Comparison of ENCODE assay signal across 20 cellular contexts in genomic region chr3:28099296-28099695, GRCh38.
DNase-seq lines count a peak whose midpoint lies in the region; ATAC-seq, FAIRE-seq and TF ChIP-seq lines count a peak whose summit lies in the region.
"Had no signal": no experiment of that assay in that cellular context is flagged by ENCODE, and none has a peak within 500 bp of the region (broad histone marks: within the 10 kb centered on the region; RNA-seq: fewer than 3 reads in every experiment).

No MANE protein-coding gene starts in this region.

- H2AFZ ChIP-seq in HepG2 (ENCODE audit: low read length) (no peak overlapping the region), K562 (ENCODE audit: low read depth, low read length) (no peak overlapping the region), smooth muscle cell (ENCODE audit: low read depth) (no peak overlapping the region)

- FAIRE-seq in HepG2 (lab: Jason Lieb, UNC), result no peak
- no peak for FAIRE-seq in K562 (lab: Jason Lieb, UNC)
- FAIRE-seq: A549, D721Med, G401.6, GM12891, GM18507 had no signal

- H3K4me3 ChIP-seq in HepG2 (replicated peaks in 1 of 3; ENCODE audit: insufficient read depth in 1 of 3, low read depth in 2 of 3, low read length in 3 of 3), result no peak overlapping the region
- no peak overlapping the region for H3K4me3 ChIP-seq in right lobe of liver
- H3K4me3 ChIP-seq in K562, result no peak overlapping the region
- H3K4me3 ChIP-seq in smooth muscle cell, result no peak overlapping the region
- H3K4me3 ChIP-seq: A549; BLaER1 treated with 17β-estradiol and CSF1 and Interleukin-3, amounts not matched to agents 10 nM and 100 nM had no signal

- no peak for TF ChIP-seq POLR2A in HepG2 (IDR thresholded peaks at IDR 0.05; ENCODE audit: insufficient read depth in 1 of 2, low read depth in 2 of 2, low read length in 2 of 2)
- TF ChIP-seq POLR2A in right lobe of liver (IDR thresholded peaks at IDR 0.05), result no peak
- no peak for TF ChIP-seq POLR2A in K562 (conservative IDR thresholded peaks at IDR 0.05)

- POLR2A ChIA-PET in HepG2 (lab: Yijun Ruan, JAX) (no interaction called here), K562 (lab: Yijun Ruan, JAX) (no interaction called here)

- BruUV-seq in HepG2 (replicated peaks; lab: Mats Ljungman, UMichigan) (no TSS peak), K562 (replicated peaks; lab: Mats Ljungman, UMichigan) (no TSS peak)

- H3K4me2 ChIP-seq in HepG2 (ENCODE audit: low read depth, low read length) (no peak overlapping the region), K562 (ENCODE audit: insufficient read depth, low read length) (no peak overlapping the region), smooth muscle cell (no peak overlapping the region)
- H3K4me2 ChIP-seq: A549; BLaER1 treated with 17β-estradiol and CSF1 and Interleukin-3, amounts not matched to agents 10 nM and 100 nM had no signal

- H3K79me2 ChIP-seq in HepG2 (ENCODE audit: insufficient read depth, low read length) (no peaks in the 10 kb centered on the region), K562 (ENCODE audit: control insufficient read depth, insufficient read depth, low read length) (no peaks in the 10 kb centered on the region), smooth muscle cell (ENCODE audit: low read depth) (no peaks in the 10 kb centered on the region)

- no peaks in the 10 kb centered on the region for H3F3A ChIP-seq in smooth muscle cell (ENCODE audit: low read depth)

- intact Hi-C loops in HepG2 (cut with micrococcal nuclease; ENCODE audit: unreplicated experiment) (no loop called here), right lobe of liver (cut with DNase I) (no loop called here), K562 (cut with micrococcal nuclease) (no loop called here)

- DNase-seq in HepG2 (ENCODE audit: low spot score) (no peak), right lobe of liver (no peak), K562 (ENCODE audit: extremely low read depth in 1 of 4, low spot score in 3 of 4) (no peak), smooth muscle cell (lab: John Stamatoyannopoulos, UW; ENCODE audit: unreplicated experiment) (no peak)
- DNase-seq: AML-193; Caco-2; Calu3; CD4-positive, alpha-beta T cell; CD8-positive, alpha-beta T cell; DMS79 treated with DMSO at 0.1 percent for 48 hours; GF-D8 had no signal

- no peak for TF ChIP-seq EP300 in HepG2 (IDR thresholded peaks at IDR 0.05; ENCODE audit: low read depth in 2 of 2, low read length in 2 of 2)
- no peak for TF ChIP-seq EP300 in HepG2 (CRISPR knock-in tag; IDR thresholded peaks at IDR 0.05; ENCODE audit: borderline replicate concordance)
- TF ChIP-seq EP300 in K562 (IDR thresholded peaks at IDR 0.05; ENCODE audit: low read length), result no peak

- H3K27ac ChIP-seq in HepG2 (ENCODE audit: extremely low read length, insufficient read depth, low read length), result no peak overlapping the region
- H3K27ac ChIP-seq in right lobe of liver, result no peak overlapping the region
- no peak overlapping the region for H3K27ac ChIP-seq in K562 (ENCODE audit: extremely low read depth, low read depth, low read length)
- no peak overlapping the region for H3K27ac ChIP-seq in smooth muscle cell (ENCODE audit: low read depth)
- H3K27ac ChIP-seq: 22Rv1; A549; BLaER1 treated with 17β-estradiol and CSF1 and Interleukin-3, amounts not matched to agents 10 nM and 100 nM; C4-2B had no signal

- H3K9me3 ChIP-seq in HepG2 (ENCODE audit: low read length) (peaks cover 22% of the 10 kb centered on the region), right lobe of liver (no peaks in the 10 kb centered on the region), K562 (replicated peaks; ENCODE audit: control insufficient read depth, insufficient read depth, low read depth, low read length) (no peaks in the 10 kb centered on the region; the same call in 1 of the 2 replicates), smooth muscle cell (replicated peaks; ENCODE audit: low read depth) (peaks cover 16% of the 10 kb centered on the region)

- H3K27me3 ChIP-seq in HepG2 (ENCODE audit: control insufficient read depth in 1 of 2, insufficient read depth in 2 of 2, low read length in 2 of 2) (no peaks in the 10 kb centered on the region), right lobe of liver (no peaks in the 10 kb centered on the region), K562 (ENCODE audit: control insufficient read depth in 2 of 2, insufficient read depth in 2 of 2, low read length in 2 of 2) (no peaks in the 10 kb centered on the region), smooth muscle cell (ENCODE audit: low read depth) (no peaks in the 10 kb centered on the region)
- H3K27me3 ChIP-seq: BLaER1 treated with 17β-estradiol and CSF1 and Interleukin-3, amounts not matched to agents 10 nM and 100 nM had no signal

- no peaks in the 10 kb centered on the region for H4K20me1 ChIP-seq in HepG2 (ENCODE audit: insufficient read depth, low read length)
- H4K20me1 ChIP-seq in K562 (replicated peaks; ENCODE audit: control insufficient read depth, insufficient read depth, low read length), result no peaks in the 10 kb centered on the region
- H4K20me1 ChIP-seq in smooth muscle cell (ENCODE audit: low read depth), result no peaks in the 10 kb centered on the region
- H4K20me1 ChIP-seq: BLaER1 treated with 17β-estradiol and CSF1 and Interleukin-3, amounts not matched to agents 10 nM and 100 nM had no signal

- H3K36me3 ChIP-seq in HepG2 (replicated peaks in 1 of 2; ENCODE audit: control insufficient read depth in 1 of 2, insufficient read depth in 2 of 2, low read length in 2 of 2) (no peaks in the 10 kb centered on the region), right lobe of liver (no peaks in the 10 kb centered on the region), K562 (ENCODE audit: control insufficient read depth, insufficient read depth, low read length) (no peaks in the 10 kb centered on the region), smooth muscle cell (ENCODE audit: low read depth) (no peaks in the 10 kb centered on the region)
- H3K36me3 ChIP-seq: BLaER1 treated with 17β-estradiol and CSF1 and Interleukin-3, amounts not matched to agents 10 nM and 100 nM had no signal

- H3K4me1 ChIP-seq in HepG2 (ENCODE audit: insufficient read depth, low read length) (no peaks in the 10 kb centered on the region), right lobe of liver (no peaks in the 10 kb centered on the region), K562 (replicated peaks in 1 of 2; ENCODE audit: control insufficient read depth in 2 of 2, insufficient read depth in 2 of 2, low read length in 2 of 2) (no peaks in the 10 kb centered on the region), smooth muscle cell (ENCODE audit: low read depth) (no peaks in the 10 kb centered on the region)
- H3K4me1 ChIP-seq: A549; BLaER1 treated with 17β-estradiol and CSF1 and Interleukin-3, amounts not matched to agents 10 nM and 100 nM; Caco-2 had no signal

- ATAC-seq in HepG2 (no peak), right lobe of liver (no peak), K562 (no peak), GM18498 (IDR thresholded peaks at IDR 0.05; ENCODE audit: unreplicated experiment) (no peak)
- ATAC-seq: A549; CD8-positive, alpha-beta T cell had no signal

- TF ChIP-seq CTCF in HepG2 (CRISPR knock-in tag; IDR thresholded peaks at IDR 0.05) (no peak), right lobe of liver (IDR thresholded peaks at IDR 0.05) (no peak), K562 (IDR thresholded peaks at IDR 0.05 in 2 of 3, conservative IDR thresholded peaks at IDR 0.05 in 1 of 3; ENCODE audit: insufficient read depth in 2 of 3, low read depth in 1 of 3, low read length in 3 of 3) (no peak), smooth muscle cell (IDR thresholded peaks at IDR 0.05; ENCODE audit: borderline replicate concordance, insufficient read depth, poor library complexity, severe bottlenecking) (no peak)

- H3K9ac ChIP-seq in HepG2 (ENCODE audit: insufficient read depth, low read depth, low read length), result no peak overlapping the region
- H3K9ac ChIP-seq in K562 (ENCODE audit: insufficient read depth in 1 of 2, low read depth in 2 of 2, low read length in 2 of 2), result no peak overlapping the region
- no peak overlapping the region for H3K9ac ChIP-seq in smooth muscle cell (ENCODE audit: low read depth)
- H3K9ac ChIP-seq: BLaER1 treated with 17β-estradiol and CSF1 and Interleukin-3, amounts not matched to agents 10 nM and 100 nM had no signal

- no peaks in the 10 kb centered on the region for H3K9me1 ChIP-seq in K562 (ENCODE audit: control insufficient read depth, insufficient read depth, low read length)

- WGBS in HepG2 (ENCODE audit: low lambda C conversion rate), result 2% methylated on average over 2 of the region's 2 CpGs
- 90% methylated on average over 2 of the region's 2 CpGs for WGBS in right lobe of liver (ENCODE audit: insufficient coverage, low coverage, low lambda C conversion rate, missing lambda C conversion rate)
- 0% methylated on average over 2 of the region's 2 CpGs for WGBS in K562 (ENCODE audit: insufficient coverage, low coverage, missing lambda C conversion rate)
- 89% methylated on average over 2 of the region's 2 CpGs for WGBS in smooth muscle cell (ENCODE audit: low lambda C conversion rate)

- no peak for TF ChIP-seq RAD21 in HepG2 (CRISPR knock-in tag; IDR thresholded peaks at IDR 0.05)
- no peak for TF ChIP-seq RAD21 in K562 (CRISPR knock-in tag; conservative IDR thresholded peaks at IDR 0.05 in 1 of 2, IDR thresholded peaks at IDR 0.05 in 1 of 2)

- CTCF ChIA-PET in HepG2 (lab: Yijun Ruan, JAX; ENCODE audit: low intra/inter-chr PET ratio, low total read pairs) (no interaction called here), K562 (lab: Yijun Ruan, JAX; ENCODE audit: low intra/inter-chr PET ratio) (no interaction called here)

- in situ Hi-C loops in HepG2 (cut with HindIII; ENCODE audit: extremely low pct_ligation_motif_present, low pct_unique_long_range_greater_than_20kb), result no loop called here
- in situ Hi-C loops in K562 (cut with MboI), result no loop called here

TF ChIP-seq in HepG2, 621 proteins besides CTCF, POLR2A, EP300 and RAD21:
- TF ChIP-seq MAFK (conservative IDR thresholded peaks at IDR 0.05 in 1 of 2, IDR thresholded peaks at IDR 0.05 in 1 of 2; ENCODE audit: low read length in 2 of 2), result 0 out of 4 replicates have a peak, but pooled peaks of 1 of the 2 experiments have one; percentile 18
- no peak for TF ChIP-seq ZNF652 (CRISPR knock-in tag; IDR thresholded peaks at IDR 0.05; ENCODE audit: borderline replicate concordance, low read depth)
- peak; percentile 96 for TF ChIP-seq ZNF317 (CRISPR knock-in tag; IDR thresholded peaks at IDR 0.05)
- TF ChIP-seq SNAPC5 (CRISPR knock-in tag; IDR thresholded peaks at IDR 0.05; ENCODE audit: borderline replicate concordance), result no peak
TF ChIP-seq in HepG2: peak in this region for 2.

TF ChIP-seq in K562, 482 proteins besides CTCF, POLR2A, EP300 and RAD21:
- TF ChIP-seq PHF20 (IDR thresholded peaks at IDR 0.05; ENCODE audit: partially characterized antibody) (no peak), ZNF316 (IDR thresholded peaks at IDR 0.05) (peak; percentile 33; the same call in 1 of the 2 replicates), NONO (IDR thresholded peaks at IDR 0.05; ENCODE audit: low read depth in 2 of 2, low read length in 1 of 2) (no peak), CREM (IDR thresholded peaks at IDR 0.05; ENCODE audit: low read depth) (no peak)
